ENCODE assay signal across 8 cellular contexts in the genomic region with DNA sequence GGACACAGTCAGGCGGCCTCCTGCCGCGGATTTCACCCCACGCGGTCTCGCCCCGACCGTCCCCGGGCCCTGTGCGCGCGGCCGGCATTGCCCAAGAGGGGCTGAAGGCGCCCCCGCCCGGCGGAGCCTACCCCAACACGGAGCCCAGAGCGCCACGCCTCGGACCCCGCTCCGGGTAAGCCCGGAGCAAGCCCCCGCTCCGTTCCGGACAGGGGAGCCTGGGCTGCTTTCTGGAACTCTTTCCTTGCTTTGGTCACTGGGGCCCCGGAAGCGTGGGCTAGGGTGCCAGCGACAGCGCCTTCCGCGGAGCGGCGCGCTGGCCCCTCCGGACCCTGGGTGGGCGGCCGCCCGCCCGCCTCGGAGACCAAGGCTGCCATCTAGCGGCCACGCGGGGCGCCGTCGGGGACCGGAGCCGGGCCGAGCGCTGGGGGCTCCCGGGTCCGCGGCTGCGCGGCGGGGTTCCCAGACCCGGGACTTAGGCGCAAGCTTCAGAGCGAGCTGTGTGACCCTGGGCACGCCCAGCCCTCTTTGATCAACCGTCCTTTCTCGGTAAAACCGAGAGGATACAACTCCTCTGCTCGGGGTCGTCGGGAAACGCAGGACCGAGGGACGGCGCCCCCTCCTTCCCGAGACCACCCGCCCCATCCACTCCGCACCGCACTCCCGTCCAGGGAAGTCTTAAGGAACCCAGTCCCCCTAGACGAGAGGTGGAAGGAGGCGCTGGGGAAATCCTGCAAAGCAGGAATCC. TPM values are rescaled to one million over a fixed set of nuclear protein-coding genes. Genes with fewer than 3 reads are reported as not detected.
A peak's percentile ranks its signal among the peaks of the same experiment; 100 is the strongest.
DNase-seq lines count a peak whose midpoint lies in the region; ATAC-seq, FAIRE-seq and TF ChIP-seq lines count a peak whose summit lies in the region.

No MANE protein-coding gene starts in this region.

- peak overlapping the region; percentile 52 for H3K4me2 ChIP-seq in fibroblast of lung (ENCODE audit: extremely low read depth, insufficient read depth, low read length)

- TF ChIP-seq CTCF in fibroblast of lung (conservative IDR thresholded peaks at IDR 0.05 in 1 of 2, IDR thresholded peaks at IDR 0.05 in 1 of 2; ENCODE audit: low read depth in 1 of 2, low read length in 2 of 2), result peak; percentile 18 to 45
- peak; percentile 56 to 76 (median 68) for TF ChIP-seq CTCF in pancreas (IDR thresholded peaks at IDR 0.05)

- H3K4me1 Mint-ChIP-seq in CD4-positive, CD25-positive, alpha-beta regulatory T cell, result peaks cover 0 to 19% (median 6%) of the 10 kb centered on the region in 4 donors

- FAIRE-seq in pancreas (lab: Jason Lieb, UNC), result no peak

- H3K27ac ChIP-seq in CD4-positive, CD25-positive, alpha-beta regulatory T cell (ENCODE audit: insufficient read depth, low read length, poor library complexity, severe bottlenecking), result no peak overlapping the region
- no peak overlapping the region for H3K27ac ChIP-seq in fibroblast of lung (ENCODE audit: insufficient read depth, low read length)
- no peak overlapping the region for H3K27ac ChIP-seq in pancreas
- no peak overlapping the region for H3K27ac ChIP-seq in aorta (ENCODE audit: low read depth in 1 of 2, low read length in 2 of 2)

- peaks cover 13% of the 10 kb centered on the region for H3K4me1 ChIP-seq in CD4-positive, CD25-positive, alpha-beta regulatory T cell (ENCODE audit: control insufficient read depth, insufficient read depth, low read length, poor library complexity, severe bottlenecking)
- H3K4me1 ChIP-seq in fibroblast of lung (ENCODE audit: control insufficient read depth, extremely low read depth, insufficient read depth, low read length) (no peaks in the 10 kb centered on the region), pancreas (peaks cover 0 to 7% (median 7%) of the 10 kb centered on the region in 3 donors), aorta (ENCODE audit: control insufficient read depth in 1 of 2, insufficient read depth in 2 of 2, low read length in 2 of 2) (no peaks in the 10 kb centered on the region)

- ATAC-seq in CD4-positive, CD25-positive, alpha-beta regulatory T cell (ENCODE audit: low read depth in 2 of 2), result peak in 1 of 2 donors; percentile 45
- ATAC-seq in pancreas, result peak; percentile 46 to 83 (median 77)
- peak; percentile 72 for ATAC-seq in aorta (ENCODE audit: low FRiP score)

- H3K36me3 Mint-ChIP-seq in CD4-positive, CD25-positive, alpha-beta regulatory T cell, result no peaks in the 10 kb centered on the region

- H3K4me3 ChIP-seq in CD4-positive, CD25-positive, alpha-beta regulatory T cell (ENCODE audit: low read depth, low read length), result no peak overlapping the region
- H3K4me3 ChIP-seq in fibroblast of lung (replicated peaks in 1 of 4; ENCODE audit: control extremely low read depth in 1 of 4, insufficient read depth in 1 of 4, low read depth in 3 of 4, low read length in 4 of 4), result peak overlapping the region in 1 of 4 experiments; percentile 14
- H3K4me3 ChIP-seq in pancreas, result peak overlapping the region in 2 of 4 donors; percentile 11 to 29
- no peak overlapping the region for H3K4me3 ChIP-seq in aorta (ENCODE audit: low read length in 2 of 2)

- H3K27me3 ChIP-seq in CD4-positive, CD25-positive, alpha-beta regulatory T cell (ENCODE audit: control insufficient read depth, insufficient read depth, low read length), result peaks cover 35% of the 10 kb centered on the region
- peaks cover 37% of the 10 kb centered on the region for H3K27me3 ChIP-seq in fibroblast of lung (ENCODE audit: control insufficient read depth, insufficient read depth, low read length)
- peaks cover 0 to 21% (median 4%) of the 10 kb centered on the region in 4 donors for H3K27me3 ChIP-seq in pancreas
- H3K27me3 ChIP-seq in aorta (ENCODE audit: control insufficient read depth in 1 of 2, insufficient read depth in 2 of 2, low read length in 1 of 2), result no peaks in the 10 kb centered on the region

- H3K79me2 ChIP-seq in fibroblast of lung (ENCODE audit: control insufficient read depth, insufficient read depth, low read length), result no peaks in the 10 kb centered on the region

- H3K27me3 Mint-ChIP-seq in CD4-positive, CD25-positive, alpha-beta regulatory T cell, result peaks cover 80% of the 10 kb centered on the region

- intact Hi-C loops in pancreas (cut with DNase I), result no loop called here
- intact Hi-C loops in aorta (cut with DNase I), result loop anchor here (10.0 kb wide), 1 partner anchor 213 kb away; no protein-coding TSS in a partner anchor

- H3K27ac Mint-ChIP-seq in CD4-positive, CD25-positive, alpha-beta regulatory T cell, result no peak overlapping the region

- peak; percentile 71 for TF ChIP-seq RAD21 in Ishikawa (IDR thresholded peaks at IDR 0.05; ENCODE audit: low read depth)

- no peak overlapping the region for H2AFZ ChIP-seq in fibroblast of lung (ENCODE audit: low read length)

- peak in 2 of 3 donors; percentile 16 to 34 for DNase-seq in CD4-positive, CD25-positive, alpha-beta regulatory T cell
- DNase-seq in activated T-cell treated with anti-CD3 and anti-CD28 coated beads for 1 hour (ENCODE audit: low read depth) (peak; percentile 27), fibroblast of lung (ENCODE audit: low read depth in 2 of 2) (peak in 1 of 2 donors; percentile 5), pancreas (peak in 3 of 6 donors; percentile 25 to 83 (median 62)), aorta (peak in 1 of 2 donors; percentile 82), NCI-H1436 (lab: John Stamatoyannopoulos, UW) (no peak), NCI-H2081 treated with DMSO at 0.1 percent for 48 hours (lab: John Stamatoyannopoulos, UW) (no peak)

- WGBS in pancreas, 2 donors, result 3% methylated on average over 55 to 79 of the region's 79 CpGs
- whole genome bisulfite sequencing in aorta, 2 donors, result 2% methylated on average over 63 to 79 of the region's 79 CpGs

- no peak overlapping the region for H3K4me3 Mint-ChIP-seq in CD4-positive, CD25-positive, alpha-beta regulatory T cell

- H3K9me3 Mint-ChIP-seq in CD4-positive, CD25-positive, alpha-beta regulatory T cell, result peaks cover 0 to 3% (median 0%) of the 10 kb centered on the region in 7 donors

- H3K9ac ChIP-seq in fibroblast of lung (ENCODE audit: insufficient read depth, low read length), result no peak overlapping the region

- no peaks in the 10 kb centered on the region for H4K20me1 ChIP-seq in fibroblast of lung (ENCODE audit: control insufficient read depth, extremely low read depth, insufficient read depth, low read length)

- TF ChIP-seq EP300 in Ishikawa (IDR thresholded peaks at IDR 0.05; ENCODE audit: borderline replicate concordance), result no peak

- no peaks in the 10 kb centered on the region for H3K9me3 ChIP-seq in CD4-positive, CD25-positive, alpha-beta regulatory T cell (ENCODE audit: control insufficient read depth in 2 of 2, low read length in 2 of 2)
- H3K9me3 ChIP-seq in fibroblast of lung (ENCODE audit: control insufficient read depth, insufficient read depth, low read depth, low read length) (no peaks in the 10 kb centered on the region), pancreas (no peaks in the 10 kb centered on the region), aorta (ENCODE audit: control insufficient read depth, low read length) (peaks cover 5% of the 10 kb centered on the region)

- no peaks in the 10 kb centered on the region for H3K36me3 ChIP-seq in CD4-positive, CD25-positive, alpha-beta regulatory T cell (ENCODE audit: control insufficient read depth, insufficient read depth, low read length)
- H3K36me3 ChIP-seq in fibroblast of lung (ENCODE audit: control insufficient read depth, insufficient read depth, low read length) (no peaks in the 10 kb centered on the region), pancreas (no peaks in the 10 kb centered on the region), aorta (ENCODE audit: control insufficient read depth in 1 of 2, insufficient read depth in 2 of 2, low read length in 1 of 2) (no peaks in the 10 kb centered on the region)

TF ChIP-seq in Ishikawa, 13 proteins besides CTCF, POLR2A, EP300 and RAD21:
- TF ChIP-seq FOXM1 (IDR thresholded peaks at IDR 0.05; ENCODE audit: borderline replicate concordance, low read depth) (no peak), ZBTB7A (IDR thresholded peaks at IDR 0.05; ENCODE audit: low read depth) (peak; percentile 73)

RNA-seq across cellular contexts. Expression of a gene that starts 41.4 kb away (rescaled TPM):
- total RNA-seq in CD4-positive, CD25-positive, alpha-beta regulatory T cell, result 17.2 TPM
- 10 to 100 TPM in 1 of 4 donors, 1 to 10 TPM in 3; 6.1 to 10.5 (median 8.1) TPM for polyA plus RNA-seq in CD4-positive, CD25-positive, alpha-beta regulatory T cell
- total RNA-seq in fibroblast of lung (21.1 and 27.4 TPM in 2 replicates), pancreas (10 to 100 TPM in 1 of 6 donors, 1 to 10 TPM in 5; 6.7 to 13.5 (median 8.2) TPM), aorta (10 to 100 TPM; 23.0 to 28.4 TPM)
- polyA plus RNA-seq in fibroblast of lung (47.2 and 53.4 TPM in 2 replicates), pancreas (1 to 10 TPM; 4.3 to 8.5 TPM), aorta (10 to 100 TPM; 21.6 to 23.5 TPM)
- polyA plus RNA-seq in fibroblast of lung (2012), result 50.9 and 56.4 TPM in 2 replicates
- 10.6 and 12.4 TPM in 2 replicates for polyA minus RNA-seq in fibroblast of lung (ENCODE audit: low replicate concordance)

RNA-seq across cellular contexts. Expression of a gene that starts 55.0 kb away (rescaled TPM):
- total RNA-seq in CD4-positive, CD25-positive, alpha-beta regulatory T cell, result 8.3 TPM
- polyA plus RNA-seq in CD4-positive, CD25-positive, alpha-beta regulatory T cell, result 10 to 100 TPM; 60.0 to 68.6 (median 63.2) TPM
- total RNA-seq in fibroblast of lung (2.1 and 4.0 TPM in 2 replicates), pancreas (10 to 100 TPM in 4 of 6 donors, 1 to 10 TPM in 2; 6.1 to 16.1 (median 10.9) TPM), aorta (10 to 100 TPM; 11.9 to 13.6 TPM)
- polyA plus RNA-seq in fibroblast of lung (12.5 and 14.2 TPM in 2 replicates), pancreas (1 to 10 TPM; 6.8 to 8.7 TPM), aorta (10 to 100 TPM; 11.6 to 11.7 TPM)
- polyA plus RNA-seq in fibroblast of lung (2012), result 10.1 and 11.0 TPM in 2 replicates
- 2.7 and 5.8 TPM in 2 replicates for polyA minus RNA-seq in fibroblast of lung (ENCODE audit: low replicate concordance)

Comparison
In these comparisons a context has a peak if more than half of its experiments do, and no peak if none do; other contexts are left out.
1. DNase-seq: peak in CD4-positive, CD25-positive, alpha-beta regulatory T cell (2 of 3) and activated T-cell treated with anti-CD3 and anti-CD28 coated beads for 1 hour (single experiment); none in NCI-H1436 (single experiment) and NCI-H2081 treated with DMSO at 0.1 percent for 48 hours (single experiment).
2. intact Hi-C loops: an anchor here in aorta (10.0 kb wide); none called in pancreas.